1 cellular context compared by ENCODE assay signal in the genomic region with DNA sequence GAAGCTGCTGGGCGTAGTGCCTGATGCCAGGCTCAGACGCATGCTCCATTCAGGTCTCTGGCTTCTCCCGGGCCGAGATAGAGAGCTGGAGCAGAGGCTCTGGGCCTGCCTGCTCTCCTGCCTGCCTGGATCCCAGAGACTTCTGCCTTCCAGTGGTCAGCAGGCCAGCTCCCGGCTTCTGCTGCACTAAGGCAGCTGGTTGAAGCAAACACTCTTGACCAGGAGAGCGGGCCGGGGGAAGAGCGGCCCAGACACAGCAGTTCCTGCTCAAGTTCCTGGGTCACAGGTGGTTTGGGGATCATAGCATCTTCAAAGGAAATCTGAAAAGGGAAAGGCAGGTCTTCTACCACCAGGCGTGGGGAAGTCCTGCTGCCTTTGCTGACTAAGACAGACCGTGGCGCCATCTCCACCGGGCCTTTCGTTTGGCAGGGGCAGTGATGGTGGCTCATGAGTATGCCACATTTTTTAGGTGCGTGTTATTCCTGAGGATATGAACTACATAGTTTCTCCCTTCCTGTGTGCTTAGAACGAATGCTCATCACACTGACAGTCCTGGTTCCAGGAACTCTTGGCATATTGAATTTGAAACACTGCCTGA.
TF ChIP-seq lines count a peak whose summit lies in the region.

No MANE protein-coding gene starts in this region.

TF ChIP-seq in H1, 55 proteins besides CTCF, POLR2A, EP300 and RAD21 (continued from another document):
- TF ChIP-seq SIN3A (conservative IDR thresholded peaks at IDR 0.05 in 1 of 2, IDR thresholded peaks at IDR 0.05 in 1 of 2; ENCODE audit: low read depth in 1 of 2, low read length in 2 of 2) (no peak), CHD2 (IDR thresholded peaks at IDR 0.05; ENCODE audit: low read length) (no peak), POLR2AphosphoS5 (IDR thresholded peaks at IDR 0.05; ENCODE audit: low read depth, low read length) (no peak), SRF (IDR thresholded peaks at IDR 0.05; ENCODE audit: low read depth, low read length) (no peak), SIX5 (IDR thresholded peaks at IDR 0.05; ENCODE audit: low read depth, low read length) (no peak), SUZ12 (IDR thresholded peaks at IDR 0.05; ENCODE audit: low read length) (no peak), GTF2F1 (IDR thresholded peaks at IDR 0.05; ENCODE audit: borderline replicate concordance, low read depth, low read length) (no peak)
- TF ChIP-seq, protein P1, sequence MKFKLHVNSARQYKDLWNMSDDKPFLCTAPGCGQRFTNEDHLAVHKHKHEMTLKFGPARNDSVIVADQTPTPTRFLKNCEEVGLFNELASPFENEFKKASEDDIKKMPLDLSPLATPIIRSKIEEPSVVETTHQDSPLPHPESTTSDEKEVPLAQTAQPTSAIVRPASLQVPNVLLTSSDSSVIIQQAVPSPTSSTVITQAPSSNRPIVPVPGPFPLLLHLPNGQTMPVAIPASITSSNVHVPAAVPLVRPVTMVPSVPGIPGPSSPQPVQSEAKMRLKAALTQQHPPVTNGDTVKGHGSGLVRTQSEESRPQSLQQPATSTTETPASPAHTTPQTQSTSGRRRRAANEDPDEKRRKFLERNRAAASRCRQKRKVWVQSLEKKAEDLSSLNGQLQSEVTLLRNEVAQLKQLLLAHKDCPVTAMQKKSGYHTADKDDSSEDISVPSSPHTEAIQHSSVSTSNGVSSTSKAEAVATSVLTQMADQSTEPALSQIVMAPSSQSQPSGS (IDR thresholded peaks at IDR 0.05; ENCODE audit: low read length) = no peak
